ENCODE assay signal across 23 cellular contexts in genomic region chr16:72425571-72426341, GRCh38.
DNase-seq lines count a peak whose midpoint lies in the region; ATAC-seq and TF ChIP-seq lines count a peak whose summit lies in the region.
"Had no signal": no experiment of that assay in that cellular context is flagged by ENCODE, and none has a peak within 500 bp of the region (broad histone marks: within the 10 kb centered on the region; RNA-seq: fewer than 3 reads in every experiment).

No MANE protein-coding gene starts in this region.

- no peak overlapping the region for H3K27ac ChIP-seq in ascending aorta
- H3K27ac ChIP-seq: adrenal gland, esophagus muscularis mucosa, spleen, tibial artery had no signal

- ATAC-seq in GM21717 (IDR thresholded peaks at IDR 0.05; ENCODE audit: unreplicated experiment), result no peak
- ATAC-seq: activated CD8-positive, alpha-beta T cell treated with anti-CD3 and anti-CD28 coated beads for 36 hours; HCT116 had no signal

- DNase-seq in NCI-H1105 treated with DMSO at 0.1 percent for 48 hours (lab: John Stamatoyannopoulos, UW) (peak; percentile 81), NCI-H69 (lab: John Stamatoyannopoulos, UW) (peak; percentile 72), globus pallidus (ENCODE audit: low spot score) (peak; percentile 86), putamen (ENCODE audit: low spot score) (peak; percentile 86), NCI-H1417 treated with DMSO at 0.1 percent for 48 hours (lab: John Stamatoyannopoulos, UW) (no peak), ascending aorta (ENCODE audit: low spot score in 2 of 2) (no peak)
- DNase-seq: activated CD8-positive, alpha-beta T cell treated with anti-CD3 and anti-CD28 coated beads for 36 hours; activated T-cell treated with anti-CD3 and anti-CD28 coated beads, Interleukin-2, amount 50 U/mL, for 1 hour; adrenal gland; DND-41; effector memory CD4-positive, alpha-beta T cell; kidney; NCI-H2081 treated with DMSO at 0.1 percent for 48 hours; NCI-H526; retina; spleen; stimulated activated CD4-positive, alpha-beta T cell treated with anti-CD3 and anti-CD28 coated beads, Interleukin-4, amount 100 ng/mL, for 1 hour; stimulated activated naive CD4-positive, alpha-beta T cell; tibial artery had no signal

- H3K9me3 ChIP-seq in ascending aorta, result peaks cover 0 to 8% of the 10 kb centered on the region in 2 donors

- no peak for TF ChIP-seq CTCF in ascending aorta (IDR thresholded peaks at IDR 0.05)

- no peaks in the 10 kb centered on the region for H3K4me1 ChIP-seq in ascending aorta
- H3K4me1 ChIP-seq: adrenal gland, esophagus muscularis mucosa, spleen, tibial artery had no signal

- H3K4me3 ChIP-seq in ascending aorta, result no peak overlapping the region
- H3K4me3 ChIP-seq: adrenal gland, esophagus muscularis mucosa, lung, spleen, tibial artery had no signal

- no peaks in the 10 kb centered on the region for H3K27me3 ChIP-seq in ascending aorta
- H3K27me3 ChIP-seq: adrenal gland, esophagus muscularis mucosa, spleen, tibial artery had no signal

- no peaks in the 10 kb centered on the region for H3K36me3 ChIP-seq in ascending aorta
- H3K36me3 ChIP-seq: adrenal gland, esophagus muscularis mucosa, tibial artery had no signal

- intact Hi-C loops in ascending aorta (cut with DNase I), result no loop called here

Comparison
In these comparisons a context has a peak if more than half of its experiments do, and no peak if none do; other contexts are left out.
1. DNase-seq: peak in NCI-H1105 treated with DMSO at 0.1 percent for 48 hours (single experiment), NCI-H69 (single experiment), globus pallidus (single experiment) and putamen (single experiment); none in NCI-H1417 treated with DMSO at 0.1 percent for 48 hours (single experiment) and ascending aorta (0 of 2).